In genomic region chr7:103075337-103075918, GRCh38 we compare ENCODE assay signal across 8 cellular contexts. TPM values are rescaled to one million over a fixed set of nuclear protein-coding genes. Genes with fewer than 3 reads are reported as not detected.
A peak's percentile ranks its signal among the peaks of the same experiment; 100 is the strongest.
DNase-seq lines count a peak whose midpoint lies in the region; ATAC-seq and TF ChIP-seq lines count a peak whose summit lies in the region.

No MANE protein-coding gene starts in this region.

- H3K27ac Mint-ChIP-seq in activated T-cell treated with anti-CD3 and anti-CD28 coated beads, Interleukin-2, amount 50 U/mL, for 24 hours, result peak overlapping the region; percentile 97

- H3K27me3 ChIP-seq in esophagus (ENCODE audit: control insufficient read depth in 1 of 2, insufficient read depth in 2 of 2, low read length in 2 of 2) (no peaks in the 10 kb centered on the region), muscle layer of colon (ENCODE audit: control insufficient read depth in 1 of 2, insufficient read depth in 2 of 2, low read length in 2 of 2) (no peaks in the 10 kb centered on the region)

- peak overlapping the region; percentile 44 for H3K9ac ChIP-seq in muscle layer of colon (ENCODE audit: low read length)

- TF ChIP-seq CTCF in AG09319 (IDR thresholded peaks at IDR 0.05; ENCODE audit: low read depth, low read length), result no peak

- peak; percentile 60 for ATAC-seq in GM19023 (IDR thresholded peaks at IDR 0.05; ENCODE audit: unreplicated experiment)
- peak; percentile 36 for ATAC-seq in HG03196 (IDR thresholded peaks at IDR 0.05; ENCODE audit: unreplicated experiment)

- DNase-seq in AG09319 (ENCODE audit: extremely low read depth, low read depth) (peak; percentile 16), NCI-H82 treated with DMSO at 0.1 percent for 48 hours (lab: John Stamatoyannopoulos, UW; ENCODE audit: unreplicated experiment) (peak; percentile 5)
- peak; percentile 87 for DNase-seq in activated T-cell treated with anti-CD3 and anti-CD28 coated beads, Interleukin-2, amount 50 U/mL, for 24 hours
- DNase-seq in stimulated activated CD8-positive, alpha-beta memory T cell treated with anti-CD3 and anti-CD28 coated beads, Interleukin-4, amount 100 ng/mL, for 48 hours, result peak; percentile 82

- H3K36me3 ChIP-seq in esophagus (ENCODE audit: control insufficient read depth in 2 of 2, insufficient read depth in 2 of 2, low read length in 1 of 2) (no peaks in the 10 kb centered on the region), muscle layer of colon (ENCODE audit: insufficient read depth, low read length) (no peaks in the 10 kb centered on the region)

- H3K4me3 Mint-ChIP-seq in activated T-cell treated with anti-CD3 and anti-CD28 coated beads, Interleukin-2, amount 50 U/mL, for 24 hours, result peak overlapping the region; percentile 97

- WGBS in esophagus, 2 donors, result 1% methylated on average over 35 to 36 of the region's 36 CpGs

- H3K4me3 ChIP-seq in esophagus (ENCODE audit: low read depth in 1 of 2, low read length in 2 of 2) (peak overlapping the region; percentile 69 to 79), muscle layer of colon (ENCODE audit: low read depth in 1 of 2, low read length in 2 of 2) (peak overlapping the region; percentile 89 to 98)

- H3K27me3 Mint-ChIP-seq in activated T-cell treated with anti-CD3 and anti-CD28 coated beads, Interleukin-2, amount 50 U/mL, for 24 hours, result no peaks in the 10 kb centered on the region

- H3K9me3 Mint-ChIP-seq in activated T-cell treated with anti-CD3 and anti-CD28 coated beads, Interleukin-2, amount 50 U/mL, for 24 hours, result no peaks in the 10 kb centered on the region

- H3K36me3 Mint-ChIP-seq in activated T-cell treated with anti-CD3 and anti-CD28 coated beads, Interleukin-2, amount 50 U/mL, for 24 hours (ENCODE audit: low read depth), result peaks cover 42% of the 10 kb centered on the region

- H3K27ac ChIP-seq in esophagus (ENCODE audit: low read depth in 2 of 2, low read length in 1 of 2) (peak overlapping the region; percentile 94 to 96), muscle layer of colon (ENCODE audit: low read depth, low read length) (peak overlapping the region; percentile 82)

- H3K9me3 ChIP-seq in esophagus (ENCODE audit: control insufficient read depth in 2 of 2, insufficient read depth in 1 of 2, low read depth in 1 of 2, low read length in 1 of 2) (no peaks in the 10 kb centered on the region), muscle layer of colon (ENCODE audit: low read length) (no peaks in the 10 kb centered on the region)

- peaks cover 54% of the 10 kb centered on the region for H3K4me1 Mint-ChIP-seq in activated T-cell treated with anti-CD3 and anti-CD28 coated beads, Interleukin-2, amount 50 U/mL, for 24 hours (ENCODE audit: low read depth)

- no peaks in the 10 kb centered on the region for H3K4me1 ChIP-seq in esophagus (ENCODE audit: control insufficient read depth in 2 of 2, insufficient read depth in 2 of 2, low read length in 1 of 2)
- H3K4me1 ChIP-seq in muscle layer of colon (ENCODE audit: insufficient read depth, low read length), result peaks cover 12% of the 10 kb centered on the region

RNA-seq across cellular contexts. Expression of gene ARMC10, which starts 0.5 kb away (rescaled TPM):
- 10 to 100 TPM; 14.5 to 17.7 TPM for polyA plus RNA-seq in esophagus

RNA-seq across cellular contexts. Expression of gene FBXL13, which starts 0.8 kb away (rescaled TPM):
- polyA plus RNA-seq in esophagus, result under 1 TPM in 1 of 2 donors, not detected in 1; 0.08 TPM

Comparison
In these comparisons a context has a peak if more than half of its experiments do, and no peak if none do; other contexts are left out.
1. Peak in every context shown above with its lines: DNase-seq, ATAC-seq, H3K4me3 ChIP-seq and H3K27ac ChIP-seq.
2. DNase-seq: peak in every context shown above with its lines; median percentile 87 in activated T-cell treated with anti-CD3 and anti-CD28 coated beads, Interleukin-2, amount 50 U/mL, for 24 hours; 82 in stimulated activated CD8-positive, alpha-beta memory T cell treated with anti-CD3 and anti-CD28 coated beads, Interleukin-4, amount 100 ng/mL, for 48 hours; 16 in AG09319; 5 in NCI-H82 treated with DMSO at 0.1 percent for 48 hours.